Comparison of ENCODE assay signal across 1 cellular context in genomic region chr20:47886454-47887041, GRCh38.
TF ChIP-seq lines count a peak whose summit lies in the region.

No MANE protein-coding gene starts in this region.

TF ChIP-seq in HepG2, 621 proteins besides CTCF, POLR2A, EP300 and RAD21 (continued from another document):
- TF ChIP-seq, protein P1, sequence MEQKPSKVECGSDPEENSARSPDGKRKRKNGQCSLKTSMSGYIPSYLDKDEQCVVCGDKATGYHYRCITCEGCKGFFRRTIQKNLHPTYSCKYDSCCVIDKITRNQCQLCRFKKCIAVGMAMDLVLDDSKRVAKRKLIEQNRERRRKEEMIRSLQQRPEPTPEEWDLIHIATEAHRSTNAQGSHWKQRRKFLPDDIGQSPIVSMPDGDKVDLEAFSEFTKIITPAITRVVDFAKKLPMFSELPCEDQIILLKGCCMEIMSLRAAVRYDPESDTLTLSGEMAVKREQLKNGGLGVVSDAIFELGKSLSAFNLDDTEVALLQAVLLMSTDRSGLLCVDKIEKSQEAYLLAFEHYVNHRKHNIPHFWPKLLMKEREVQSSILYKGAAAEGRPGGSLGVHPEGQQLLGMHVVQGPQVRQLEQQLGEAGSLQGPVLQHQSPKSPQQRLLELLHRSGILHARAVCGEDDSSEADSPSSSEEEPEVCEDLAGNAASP (CRISPR knock-in tag; IDR thresholded peaks at IDR 0.05; ENCODE audit: borderline replicate concordance), result no peak
- TF ChIP-seq ZBTB8A (CRISPR knock-in tag; IDR thresholded peaks at IDR 0.05; ENCODE audit: borderline replicate concordance, low read depth) (no peak), ZUFSP (CRISPR knock-in tag; IDR thresholded peaks at IDR 0.05; ENCODE audit: borderline replicate concordance) (no peak), IKZF5 (CRISPR knock-in tag; IDR thresholded peaks at IDR 0.05) (0 out of 2 replicates have a peak, but pooled peaks have one; percentile 44), E2F2 (CRISPR knock-in tag; IDR thresholded peaks at IDR 0.05; ENCODE audit: borderline replicate concordance) (0 out of 2 replicates have a peak, but pooled peaks have one; percentile 22), ZNF382 (CRISPR knock-in tag; IDR thresholded peaks at IDR 0.05; ENCODE audit: borderline replicate concordance) (no peak), PAX8 (CRISPR knock-in tag; IDR thresholded peaks at IDR 0.05; ENCODE audit: borderline replicate concordance) (no peak), RELA (CRISPR knock-in tag; IDR thresholded peaks at IDR 0.05) (no peak), RXRB (CRISPR knock-in tag; IDR thresholded peaks at IDR 0.05; ENCODE audit: borderline replicate concordance) (no peak), PLRG1 (conservative IDR thresholded peaks at IDR 0.05) (no peak), MBNL3 (CRISPR knock-in tag; conservative IDR thresholded peaks at IDR 0.05) (no peak), HIVEP1 (CRISPR knock-in tag; IDR thresholded peaks at IDR 0.05) (no peak), ZBTB7B (CRISPR knock-in tag; IDR thresholded peaks at IDR 0.05) (0 out of 2 replicates have a peak, but pooled peaks have one; percentile 31), CENPX (CRISPR knock-in tag; IDR thresholded peaks at IDR 0.05) (no peak), GTF2F1 (IDR thresholded peaks at IDR 0.05; ENCODE audit: low read length) (no peak), ZNF557 (CRISPR knock-in tag; IDR thresholded peaks at IDR 0.05) (no peak), MEIS2 (CRISPR knock-in tag; IDR thresholded peaks at IDR 0.05) (0 out of 2 replicates have a peak, but pooled peaks have one; percentile 5), GPBP1L1 (CRISPR knock-in tag; IDR thresholded peaks at IDR 0.05) (no peak), SMARCC2 (IDR thresholded peaks at IDR 0.05) (no peak), ZNF33B (CRISPR knock-in tag; IDR thresholded peaks at IDR 0.05) (no peak; the same call in 1 of the 2 replicates), ZNF737 (CRISPR knock-in tag; IDR thresholded peaks at IDR 0.05; ENCODE audit: borderline replicate concordance) (no peak), ARID3A (IDR thresholded peaks at IDR 0.05; ENCODE audit: low read depth, low read length) (no peak), EZH2 (conservative IDR thresholded peaks at IDR 0.05; ENCODE audit: low read depth, low read length) (no peak), ZNF30 (CRISPR knock-in tag; IDR thresholded peaks at IDR 0.05) (no peak), ELF3 (CRISPR knock-in tag; IDR thresholded peaks at IDR 0.05) (0 out of 2 replicates have a peak, but pooled peaks have one; percentile 6), ZNF780A (CRISPR knock-in tag; IDR thresholded peaks at IDR 0.05) (no peak), ZNF883 (CRISPR knock-in tag; IDR thresholded peaks at IDR 0.05; ENCODE audit: not compliant biosample characterization) (peak; percentile 80), KDM1A (CRISPR knock-in tag; IDR thresholded peaks at IDR 0.05) (no peak), ZNF160 (CRISPR knock-in tag; IDR thresholded peaks at IDR 0.05) (no peak), SALL1 (CRISPR knock-in tag; IDR thresholded peaks at IDR 0.05) (peak; percentile 50; the same call in 1 of the 2 replicates), KDM6A (CRISPR knock-in tag; IDR thresholded peaks at IDR 0.05; ENCODE audit: low read depth) (no peak), GABPA (IDR thresholded peaks at IDR 0.05; ENCODE audit: low read depth, low read length) (no peak), GABPA (CRISPR knock-in tag; IDR thresholded peaks at IDR 0.05; ENCODE audit: low read depth) (no peak)
- TF ChIP-seq, protein P2, sequence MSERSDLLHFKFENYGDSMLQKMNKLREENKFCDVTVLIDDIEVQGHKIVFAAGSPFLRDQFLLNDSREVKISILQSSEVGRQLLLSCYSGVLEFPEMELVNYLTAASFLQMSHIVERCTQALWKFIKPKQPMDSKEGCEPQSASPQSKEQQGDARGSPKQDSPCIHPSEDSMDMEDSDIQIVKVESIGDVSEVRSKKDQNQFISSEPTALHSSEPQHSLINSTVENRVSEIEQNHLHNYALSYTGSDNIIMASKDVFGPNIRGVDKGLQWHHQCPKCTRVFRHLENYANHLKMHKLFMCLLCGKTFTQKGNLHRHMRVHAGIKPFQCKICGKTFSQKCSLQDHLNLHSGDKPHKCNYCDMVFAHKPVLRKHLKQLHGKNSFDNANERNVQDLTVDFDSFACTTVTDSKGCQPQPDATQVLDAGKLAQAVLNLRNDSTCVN (CRISPR knock-in tag; IDR thresholded peaks at IDR 0.05; ENCODE audit: borderline replicate concordance), result peak; percentile 32; the same call in 1 of the 2 replicates
- TF ChIP-seq, protein P3, sequence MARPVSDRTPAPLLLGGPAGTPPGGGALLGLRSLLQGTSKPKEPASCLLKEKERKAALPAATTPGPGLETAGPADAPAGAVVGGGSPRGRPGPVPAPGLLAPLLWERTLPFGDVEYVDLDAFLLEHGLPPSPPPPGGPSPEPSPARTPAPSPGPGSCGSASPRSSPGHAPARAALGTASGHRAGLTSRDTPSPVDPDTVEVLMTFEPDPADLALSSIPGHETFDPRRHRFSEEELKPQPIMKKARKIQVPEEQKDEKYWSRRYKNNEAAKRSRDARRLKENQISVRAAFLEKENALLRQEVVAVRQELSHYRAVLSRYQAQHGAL (CRISPR knock-in tag; IDR thresholded peaks at IDR 0.05; ENCODE audit: not compliant biosample characterization), result no peak
